In genomic region chr3:128483657-128484403, GRCh38 we compare ENCODE assay signal across 9 cellular contexts. TPM values are rescaled to one million over a fixed set of nuclear protein-coding genes. Genes with fewer than 3 reads are reported as not detected.
DNase-seq lines count a peak whose midpoint lies in the region; ATAC-seq and TF ChIP-seq lines count a peak whose summit lies in the region.
"Had no signal": no experiment of that assay in that cellular context is flagged by ENCODE, and none has a peak within 500 bp of the region (broad histone marks: within the 10 kb centered on the region; RNA-seq: fewer than 3 reads in every experiment).

No MANE protein-coding gene starts in this region.

- H3K27ac Mint-ChIP-seq in GM23338 = no peak overlapping the region
- H3K27ac Mint-ChIP-seq in stimulated activated naive CD8-positive, alpha-beta T cell treated with anti-CD3 and anti-CD28 coated beads, Interleukin-15, amount 100 ng/mL, for 72 hours = no peak overlapping the region

- no peaks in the 10 kb centered on the region for H3K79me2 ChIP-seq in GM23338 (replicated peaks; ENCODE audit: insufficient read depth)

- TF ChIP-seq CTCF in GM23338 (conservative IDR thresholded peaks at IDR 0.05; ENCODE audit: low read depth in 2 of 2) (no peak), VCaP (conservative IDR thresholded peaks at IDR 0.05) (no peak)

- H2AFZ ChIP-seq in GM23338 = peak overlapping the region; percentile 76; the same call in 1 of the 2 replicates

- H4K20me1 ChIP-seq in GM23338 (replicated peaks; ENCODE audit: insufficient read depth) = peaks cover 8% of the 10 kb centered on the region

- H3F3A ChIP-seq in GM23338 (replicated peaks; ENCODE audit: low read depth) = peaks cover 21% of the 10 kb centered on the region

- ATAC-seq in GM23338 = peak; percentile 3
- ATAC-seq in stimulated activated naive CD8-positive, alpha-beta T cell treated with anti-CD3 and anti-CD28 coated beads, Interleukin-15, amount 100 ng/mL, for 72 hours = no peak

- peaks cover 71% of the 10 kb centered on the region for H3K4me1 Mint-ChIP-seq in GM23338
- peaks cover 56% of the 10 kb centered on the region for H3K4me1 Mint-ChIP-seq in stimulated activated naive CD8-positive, alpha-beta T cell treated with anti-CD3 and anti-CD28 coated beads, Interleukin-15, amount 100 ng/mL, for 72 hours

- DNase-seq in GM23338 (ENCODE audit: low spot score) (peak; percentile 66), NCI-H1694 treated with DMSO at 0.1 percent for 48 hours (lab: John Stamatoyannopoulos, UW) (no peak), KG1 (lab: John Stamatoyannopoulos, UW) (no peak), T1000 (lab: John Stamatoyannopoulos, UW) (no peak)
- no peak for DNase-seq in stimulated activated naive CD8-positive, alpha-beta T cell treated with anti-CD3 and anti-CD28 coated beads, Interleukin-15, amount 100 ng/mL, for 72 hours
- DNase-seq: mammary epithelial cell, NCI-H748 treated with DMSO at 0.1 percent for 48 hours had no signal

- peaks cover 99% of the 10 kb centered on the region for H3K27me3 Mint-ChIP-seq in GM23338 (ENCODE audit: insufficient read depth, low read depth, poor library complexity)
- H3K27me3 Mint-ChIP-seq in stimulated activated naive CD8-positive, alpha-beta T cell treated with anti-CD3 and anti-CD28 coated beads, Interleukin-15, amount 100 ng/mL, for 72 hours = peaks cover 93% of the 10 kb centered on the region

- peak overlapping the region; percentile 64 for H3K4me3 Mint-ChIP-seq in GM23338
- H3K4me3 Mint-ChIP-seq in stimulated activated naive CD8-positive, alpha-beta T cell treated with anti-CD3 and anti-CD28 coated beads, Interleukin-15, amount 100 ng/mL, for 72 hours = peak overlapping the region; percentile 56 to 65

- H3K36me3 ChIP-seq in GM23338 (ENCODE audit: insufficient read depth) = no peaks in the 10 kb centered on the region

- H3K9me3 Mint-ChIP-seq in GM23338 = no peaks in the 10 kb centered on the region; the same call in 1 of the 3 replicates
- no peaks in the 10 kb centered on the region for H3K9me3 Mint-ChIP-seq in stimulated activated naive CD8-positive, alpha-beta T cell treated with anti-CD3 and anti-CD28 coated beads, Interleukin-15, amount 100 ng/mL, for 72 hours

- H3K9me2 ChIP-seq in GM23338 (ENCODE audit: insufficient read depth) = no peaks in the 10 kb centered on the region

- H3K4me3 ChIP-seq in GM23338 = peak overlapping the region; percentile 53
- peak overlapping the region; percentile 28; the same call in 1 of the 2 replicates for H3K4me3 ChIP-seq in iPS-18c (ENCODE audit: insufficient read depth, low read depth, low read length)

- H3K27ac ChIP-seq in GM23338 (ENCODE audit: low read depth) = no peak overlapping the region
- peak overlapping the region; percentile 98 for H3K27ac ChIP-seq in VCaP

- H3K9me3 ChIP-seq in iPS-18c (ENCODE audit: control insufficient read depth, insufficient read depth, low read length) = no peaks in the 10 kb centered on the region

- H3K36me3 Mint-ChIP-seq in GM23338 (ENCODE audit: low read depth) = no peaks in the 10 kb centered on the region; the same call in 2 of the 3 replicates

- peaks cover 51% of the 10 kb centered on the region for H3K4me1 ChIP-seq in GM23338 (ENCODE audit: insufficient read depth)

- peaks cover 100% of the 10 kb centered on the region for H3K27me3 ChIP-seq in GM23338 (ENCODE audit: insufficient read depth)

- peak overlapping the region; percentile 90 for H3K4me2 ChIP-seq in GM23338

TF ChIP-seq in GM23338, 12 proteins besides CTCF, POLR2A, EP300 and RAD21 (continues in another document):
- TF ChIP-seq STAT1 (IDR thresholded peaks at IDR 0.05; ENCODE audit: unreplicated experiment) = no peak
- TF ChIP-seq EZH2 (IDR thresholded peaks at IDR 0.05; ENCODE audit: low read depth, unreplicated experiment) = peak; percentile 28
- no peak for TF ChIP-seq CREB1 (CRISPR knock-in tag; IDR thresholded peaks at IDR 0.05; ENCODE audit: low read depth)
- TF ChIP-seq JUNB (IDR thresholded peaks at IDR 0.05; ENCODE audit: unreplicated experiment) = no peak
- TF ChIP-seq ZNF114 (CRISPR knock-in tag; IDR thresholded peaks at IDR 0.05) = no peak
- no peak for TF ChIP-seq ETS1 (IDR thresholded peaks at IDR 0.05)
- no peak for TF ChIP-seq POLR2AphosphoS5 (IDR thresholded peaks at IDR 0.05; ENCODE audit: low read depth)
- no peak for TF ChIP-seq NANOG (IDR thresholded peaks at IDR 0.05; ENCODE audit: borderline replicate concordance)
- peak; percentile 78 for TF ChIP-seq EZH2phosphoT487 (IDR thresholded peaks at IDR 0.05; ENCODE audit: unreplicated experiment)
- TF ChIP-seq ZNF462 (CRISPR knock-in tag; IDR thresholded peaks at IDR 0.05) = no peak

RNA-seq across cellular contexts. Expression of gene GATA2, which starts 9.2 kb away (rescaled TPM):
- 0.12 and 0.83 TPM in 2 replicates for total RNA-seq in GM23338 (2014; rRNA removed; shearing (Covaris generic))
- 0.37 and 0.52 TPM in 2 replicates for polyA plus RNA-seq in GM23338 (2016; fragmentation: Nextera tagmentation; extraction: Ambion mirVana)
- total RNA-seq: mammary epithelial cell had no signal

RNA-seq across cellular contexts. Expression of gene DNAJB8, which starts 17.1 kb away (rescaled TPM):
- total RNA-seq in GM23338 (2014; rRNA removed; shearing (Covaris generic)) = not detected in 2 replicates
- polyA plus RNA-seq in GM23338 (2016; fragmentation: Nextera tagmentation; extraction: Ambion mirVana) = not detected in 2 replicates
- total RNA-seq: mammary epithelial cell had no signal
- polyA plus RNA-seq: mammary epithelial cell had no signal
